ENCODE assay signal across 8 cellular contexts in genomic region chr1:151006331-151007052, GRCh38. TPM values are rescaled to one million over a fixed set of nuclear protein-coding genes. Genes with fewer than 3 reads are reported as not detected.
DNase-seq lines count a peak whose midpoint lies in the region; ATAC-seq and TF ChIP-seq lines count a peak whose summit lies in the region.

MINDY1 (minus strand) TSS chr1:151006902; CDS start chr1:151002617, 4,285 bp downstream.

- TF ChIP-seq CTCF in esophagus muscularis mucosa (IDR thresholded peaks at IDR 0.05) (peak in 2 of 3 experiments; percentile 50 to 68), testis (IDR thresholded peaks at IDR 0.05) (peak in 2 of 3 experiments; percentile 18 to 28)

- H3K4me1 ChIP-seq in esophagus muscularis mucosa (peaks cover 64 to 93% (median 83%) of the 10 kb centered on the region in 4 donors), testis (peaks cover 40% of the 10 kb centered on the region)

- no peak for TF ChIP-seq EP300 in esophagus muscularis mucosa (IDR thresholded peaks at IDR 0.05)

- H3K27me3 ChIP-seq in esophagus muscularis mucosa (no peaks in the 10 kb centered on the region), testis (no peaks in the 10 kb centered on the region)

- H3K4me3 ChIP-seq in esophagus muscularis mucosa = peak within 1 kb of the TSS; percentile 62 to 80 (median 70)
- peak within 1 kb of the TSS; percentile 81 to 89 for H3K4me3 ChIP-seq in testis

- H3K27ac ChIP-seq in esophagus muscularis mucosa (replicated peaks in 1 of 4) (peak within 1 kb of the TSS; percentile 81 to 91 (median 87)), testis (peak within 1 kb of the TSS; percentile 93 to 95)

- peak within 1 kb of the TSS; percentile 93 for H3K4me3 Mint-ChIP-seq in activated CD4-positive, alpha-beta memory T cell treated with anti-CD3 and anti-CD28 coated beads, Interleukin-2, amount 10 ng/mL, durations not matched to agents 7 days and 5 days

- H3K36me3 Mint-ChIP-seq in activated CD4-positive, alpha-beta memory T cell treated with anti-CD3 and anti-CD28 coated beads, Interleukin-2, amount 10 ng/mL, durations not matched to agents 7 days and 5 days (ENCODE audit: low read depth) = peaks cover 14% of the 10 kb centered on the region

- H3K4me1 Mint-ChIP-seq in activated CD4-positive, alpha-beta memory T cell treated with anti-CD3 and anti-CD28 coated beads, Interleukin-2, amount 10 ng/mL, durations not matched to agents 7 days and 5 days = peaks cover 84% of the 10 kb centered on the region

- ATAC-seq in HG03196 (IDR thresholded peaks at IDR 0.05; ENCODE audit: unreplicated experiment) (peak; percentile 40), GM18858 (IDR thresholded peaks at IDR 0.05; ENCODE audit: unreplicated experiment) (no peak)

- H3K27ac Mint-ChIP-seq in activated CD4-positive, alpha-beta memory T cell treated with anti-CD3 and anti-CD28 coated beads, Interleukin-2, amount 10 ng/mL, durations not matched to agents 7 days and 5 days = peak within 1 kb of the TSS; percentile 83

- POLR2A ChIA-PET in activated CD4-positive, alpha-beta memory T cell treated with anti-CD3 and anti-CD28 coated beads, Interleukin-2, amount 10 ng/mL, durations not matched to agents 7 days and 5 days (lab: Charles Lee) = interaction anchor here (0.8 to 3.4 kb wide), 28 partner anchors 10 to 737 kb away, joined by 3 to 35 read pairs (median 5); partner anchors contain the start of genes C1orf56, CDC42SE1, CERS2 and ENSA

- H3K9me3 Mint-ChIP-seq in activated CD4-positive, alpha-beta memory T cell treated with anti-CD3 and anti-CD28 coated beads, Interleukin-2, amount 10 ng/mL, durations not matched to agents 7 days and 5 days = no peaks in the 10 kb centered on the region

- WGBS in esophagus muscularis mucosa = under 1% methylated on average over 18 of the region's 18 CpGs
- WGBS in testis, 2 donors = 11 to 28% methylated on average over 18 of the region's 18 CpGs

- no peaks in the 10 kb centered on the region for H3K9me3 ChIP-seq in esophagus muscularis mucosa
- H3K9me3 ChIP-seq in testis = no peaks in the 10 kb centered on the region

- TF ChIP-seq POLR2A in esophagus muscularis mucosa (IDR thresholded peaks at IDR 0.05; ENCODE audit: low read depth) (no peak), testis (IDR thresholded peaks at IDR 0.05) (peak; percentile 11)

- H3K27me3 Mint-ChIP-seq in activated CD4-positive, alpha-beta memory T cell treated with anti-CD3 and anti-CD28 coated beads, Interleukin-2, amount 10 ng/mL, durations not matched to agents 7 days and 5 days = no peaks in the 10 kb centered on the region

- H3K36me3 ChIP-seq in esophagus muscularis mucosa (peaks cover 0 to 14% (median 11%) of the 10 kb centered on the region in 4 donors), testis (ENCODE audit: low read depth, missing control alignments) (no peaks in the 10 kb centered on the region)

- peak; percentile 92 for DNase-seq in ELR (ENCODE audit: low read depth)
- DNase-seq in NCI-H69 (lab: John Stamatoyannopoulos, UW) = peak; percentile 93
- peak; percentile 46 for DNase-seq in activated CD4-positive, alpha-beta memory T cell treated with anti-CD3 and anti-CD28 coated beads, Interleukin-2, amount 10 ng/mL, durations not matched to agents 7 days and 5 days
- DNase-seq in esophagus muscularis mucosa (ENCODE audit: extremely low spot score) = no peak
- DNase-seq in middle frontal gyrus (ENCODE audit: extremely low spot score, low spot score) = peak; percentile 74
- peak; percentile 85 for DNase-seq in testis

- intact Hi-C loops in esophagus muscularis mucosa (cut with DNase I) = loop anchor here (10.0 kb wide), 1 partner anchor 312 kb away; the partner anchor contains the start of gene GOLPH3L
- intact Hi-C loops in testis (cut with DNase I; ENCODE audit: low total_unique reads) = no loop called here

- CTCF ChIA-PET in activated CD4-positive, alpha-beta memory T cell treated with anti-CD3 and anti-CD28 coated beads, Interleukin-2, amount 10 ng/mL, durations not matched to agents 7 days and 5 days (lab: Charles Lee) = interaction anchor here (0.7 to 3.0 kb wide), 18 partner anchors 10 to 334 kb away, joined by 3 to 56 read pairs (median 4); partner anchors contain the start of genes ANXA9 and GABPB2

RNA-seq across cellular contexts. Expression of gene MINDY1, which starts in this region (rescaled TPM):
- 10 to 100 TPM; 19.9 to 20.5 TPM for total RNA-seq in activated CD4-positive, alpha-beta memory T cell treated with anti-CD3 and anti-CD28 coated beads, Interleukin-2, amount 10 ng/mL, durations not matched to agents 7 days and 5 days
- 10 to 100 TPM; 21.6 to 31.7 (median 27.0) TPM for total RNA-seq in esophagus muscularis mucosa
- total RNA-seq in testis = 10 to 100 TPM; 49.8 to 69.8 TPM
- polyA plus RNA-seq in testis (ENCODE audit: insufficient read depth, low read depth, low replicate concordance) = 56.9 TPM
